2 cellular contexts compared by ENCODE assay signal in genomic region chr19:4012975-4013634, GRCh38.
TF ChIP-seq lines count a peak whose summit lies in the region.

No MANE protein-coding gene starts in this region.

TF ChIP-seq in liver, 16 proteins besides CTCF, POLR2A, EP300 and RAD21:
- TF ChIP-seq RXRA (IDR thresholded peaks at IDR 0.05) (no peak), SP1 (IDR thresholded peaks at IDR 0.05) (no peak), YY1 (IDR thresholded peaks at IDR 0.05) (no peak), NR2F2 (IDR thresholded peaks at IDR 0.05) (no peak), ZBTB33 (IDR thresholded peaks at IDR 0.05) (no peak), GABPA (IDR thresholded peaks at IDR 0.05 in 1 of 2, conservative IDR thresholded peaks at IDR 0.05 in 1 of 2) (no peak), JUND (IDR thresholded peaks at IDR 0.05) (no peak), EGR1 (IDR thresholded peaks at IDR 0.05; ENCODE audit: low read depth in 2 of 2) (no peak), FOXA1 (IDR thresholded peaks at IDR 0.05) (no peak), HNF4G (IDR thresholded peaks at IDR 0.05) (no peak)
- TF ChIP-seq, protein P1, sequence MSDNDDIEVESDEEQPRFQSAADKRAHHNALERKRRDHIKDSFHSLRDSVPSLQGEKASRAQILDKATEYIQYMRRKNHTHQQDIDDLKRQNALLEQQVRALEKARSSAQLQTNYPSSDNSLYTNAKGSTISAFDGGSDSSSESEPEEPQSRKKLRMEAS (IDR thresholded peaks at IDR 0.05), result no peak

TF ChIP-seq in HepG2, 621 proteins besides CTCF, POLR2A, EP300 and RAD21:
- TF ChIP-seq ZZZ3 (CRISPR knock-in tag; IDR thresholded peaks at IDR 0.05; ENCODE audit: borderline replicate concordance), result no peak
- TF ChIP-seq ZNF510 (CRISPR knock-in tag; IDR thresholded peaks at IDR 0.05; ENCODE audit: low read depth), result no peak
- no peak for TF ChIP-seq SP140L (CRISPR knock-in tag; IDR thresholded peaks at IDR 0.05; ENCODE audit: borderline replicate concordance)
- TF ChIP-seq MIER3 (CRISPR knock-in tag; IDR thresholded peaks at IDR 0.05; ENCODE audit: borderline replicate concordance), result no peak
- no peak for TF ChIP-seq ZNF720 (CRISPR knock-in tag; IDR thresholded peaks at IDR 0.05)
